ENCODE assay signal across 8 cellular contexts in the genomic region with DNA sequence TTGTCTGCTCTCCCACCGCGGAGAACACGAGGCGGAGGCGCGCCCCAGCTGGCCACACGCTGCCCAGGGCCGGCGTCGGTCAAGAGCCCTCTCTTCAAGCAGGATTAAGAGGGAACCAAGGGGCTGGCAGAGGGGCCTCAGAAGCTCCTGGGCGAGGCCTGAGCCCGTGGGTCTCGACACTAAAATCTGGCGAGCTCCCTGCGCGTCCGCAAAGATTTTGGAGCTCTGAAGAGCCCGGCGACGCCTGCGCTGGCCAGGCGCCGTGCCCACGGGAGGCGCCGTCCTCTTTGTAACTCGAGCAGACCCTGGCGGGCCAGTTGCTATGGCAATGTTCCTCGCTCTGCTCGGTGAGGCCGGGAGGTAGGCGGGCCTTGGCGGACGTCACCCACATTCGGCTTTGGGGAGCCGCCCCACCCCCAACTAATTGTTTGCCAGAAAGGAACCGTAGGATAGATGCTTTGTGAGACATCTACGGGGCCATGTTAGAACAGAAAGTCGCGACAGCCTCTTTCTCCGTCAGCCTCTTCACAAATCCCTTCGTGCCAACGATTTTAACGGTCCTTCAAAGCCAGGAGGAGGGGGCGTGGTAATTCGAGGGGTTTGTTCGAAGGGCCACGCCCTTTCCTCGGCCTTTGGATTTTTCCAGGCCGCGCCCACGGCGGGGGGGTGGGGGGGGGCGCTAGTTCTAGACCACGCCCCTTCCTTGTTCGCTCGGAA. TPM values are rescaled to one million over a fixed set of nuclear protein-coding genes. Genes with fewer than 3 reads are reported as not detected.
DNase-seq lines count a peak whose midpoint lies in the region; ATAC-seq lines count a peak whose summit lies in the region.

No MANE protein-coding gene starts in this region.

- peak; percentile 90 for DNase-seq in COLO668 (lab: John Stamatoyannopoulos, UW; ENCODE audit: unreplicated experiment)
- peak; percentile 79 for DNase-seq in HS-27A (ENCODE audit: low read depth)
- peak; percentile 92 for DNase-seq in NOMO-1 treated with DMSO at 0.1 percent for 48 hours (lab: John Stamatoyannopoulos, UW; ENCODE audit: unreplicated experiment)
- DNase-seq in activated CD8-positive, alpha-beta memory T cell treated with anti-CD3 and anti-CD28 coated beads, Interleukin-2, amount 50 U/mL, for 1 hour (ENCODE audit: extremely low read depth): peak; percentile 79
- peak; percentile 52 for DNase-seq in stimulated activated CD8-positive, alpha-beta memory T cell treated with anti-CD3 and anti-CD28 coated beads, Interleukin-15, amount 100 ng/mL, for 24 hours (ENCODE audit: low read depth)

- H3K9me3 ChIP-seq in endocrine pancreas (ENCODE audit: control insufficient read depth, low read length) (no peaks in the 10 kb centered on the region), mesodermal cell (ENCODE audit: control insufficient read depth, low read length) (no peaks in the 10 kb centered on the region)

- peak; percentile 42 for ATAC-seq in GM19468 (IDR thresholded peaks at IDR 0.05; ENCODE audit: extremely low read depth, unreplicated experiment)

- H3K4me3 ChIP-seq in endocrine pancreas (ENCODE audit: control insufficient read depth, insufficient read depth, low read length) (no peak overlapping the region), mesodermal cell (ENCODE audit: extremely low read depth, insufficient read depth, low read length, poor library complexity, severe bottlenecking) (peak overlapping the region; percentile 63)

- WGBS in mesodermal cell (ENCODE audit: insufficient coverage in 2 of 2), 2 experiments: 0 to 1% methylated on average over 36 to 41 of the region's 57 CpGs

- H3K9ac ChIP-seq in endocrine pancreas (ENCODE audit: control insufficient read depth, insufficient read depth, low read length): peak overlapping the region; percentile 83

- H3K27me3 ChIP-seq in endocrine pancreas (ENCODE audit: control insufficient read depth, insufficient read depth, low read length): no peaks in the 10 kb centered on the region

- H3K36me3 ChIP-seq in endocrine pancreas (ENCODE audit: control insufficient read depth, insufficient read depth, low read length) (no peaks in the 10 kb centered on the region), mesodermal cell (ENCODE audit: control insufficient read depth, insufficient read depth, low read length) (peaks cover 12% of the 10 kb centered on the region)

- H3K4me1 ChIP-seq in endocrine pancreas (ENCODE audit: control insufficient read depth, insufficient read depth, low read length) (peaks cover 16% of the 10 kb centered on the region), mesodermal cell (ENCODE audit: control insufficient read depth, insufficient read depth, low read length, poor library complexity, severe bottlenecking) (peaks cover 19% of the 10 kb centered on the region)

- H3K27ac ChIP-seq in mesodermal cell (ENCODE audit: low read depth, low read length, severe bottlenecking): peak overlapping the region; percentile 99

RNA-seq across cellular contexts. Expression of gene CNOT8, which starts 0.7 kb away (rescaled TPM):
- 77.7 TPM for polyA plus RNA-seq in mesodermal cell (2013, experiment 1 of 2)
- polyA plus RNA-seq in mesodermal cell (2013, experiment 2 of 2): 69.0 TPM

RNA-seq across cellular contexts. Expression of gene FAXDC2, which starts 7.3 kb away (rescaled TPM):
- polyA plus RNA-seq in mesodermal cell (2013, experiment 1 of 2): 30.1 TPM
- 23.6 TPM for polyA plus RNA-seq in mesodermal cell (2013, experiment 2 of 2)
